In genomic region chr1:152148051-152148450, GRCh38 we compare ENCODE assay signal across 36 cellular contexts. TPM values are rescaled to one million over a fixed set of nuclear protein-coding genes. Genes with fewer than 3 reads are reported as not detected.
"Had no signal": no experiment of that assay in that cellular context is flagged by ENCODE, and none has a peak within 500 bp of the region (broad histone marks: within the 10 kb centered on the region; RNA-seq: fewer than 3 reads in every experiment).

No MANE protein-coding gene starts in this region.

- H3K36me3 ChIP-seq: esophagus squamous epithelium, gastrocnemius medialis, heart left ventricle, ovary, sigmoid colon, stomach, thyroid gland, vagina had no signal

- H3K79me2 ChIP-seq: hepatocyte had no signal

- H3K36me3 Mint-ChIP-seq: stimulated activated effector memory CD8-positive, alpha-beta T cell treated with anti-CD3 and anti-CD28 coated beads, Interleukin-12 subunit alpha, Interleukin-12 subunit beta, amount 100 ng/mL, for 72 hours had no signal

- H3K4me1 Mint-ChIP-seq: natural killer cell had no signal

- H3K27me3 ChIP-seq: esophagus squamous epithelium, gastrocnemius medialis, heart left ventricle, hepatocyte, ovary, sigmoid colon, thyroid gland, vagina had no signal

- H3K4me1 ChIP-seq: esophagus squamous epithelium, gastrocnemius medialis, heart left ventricle, psoas muscle, sigmoid colon, stomach, thyroid gland, vagina had no signal

- H3K27ac ChIP-seq: coronary artery, esophagus squamous epithelium, gastrocnemius medialis, heart left ventricle, hepatocyte, ovary, psoas muscle, sigmoid colon, stomach, thyroid gland, vagina had no signal

- H3K27ac Mint-ChIP-seq: natural killer cell; stimulated activated effector memory CD8-positive, alpha-beta T cell treated with anti-CD3 and anti-CD28 coated beads, Interleukin-12 subunit alpha, Interleukin-12 subunit beta, amount 100 ng/mL, for 72 hours had no signal

- DNase-seq: dermis blood vessel endothelial cell; effector memory CD4-positive, alpha-beta T cell; esophagus squamous epithelium; gastrocnemius medialis; heart left ventricle; kidney; natural killer cell; occipital lobe; ovary; posterior cingulate gyrus; psoas muscle; right cardiac atrium; sigmoid colon; stimulated activated CD4-positive, alpha-beta T cell treated with anti-CD3 and anti-CD28 coated beads, Interleukin-2, amount 100 ng/mL, for 24 hours; stimulated activated CD4-positive, alpha-beta T cell treated with anti-CD3 and anti-CD28 coated beads, Interleukin-4, amount 100 ng/mL, for 24 hours; stimulated activated naive CD4-positive, alpha-beta T cell treated with Interleukin-2 at 50 U/mL for 16 hours; stomach; thyroid gland; trophoblast cell had no signal

- H2AFZ ChIP-seq: hepatocyte had no signal

- ATAC-seq: gastrocnemius medialis; heart left ventricle; left lobe of liver; natural killer cell; psoas muscle; right cardiac atrium; stimulated activated effector memory CD8-positive, alpha-beta T cell treated with anti-CD3 and anti-CD28 coated beads, Interleukin-12 subunit alpha, Interleukin-12 subunit beta, amount 100 ng/mL, for 72 hours had no signal

- H3K4me2 ChIP-seq: hepatocyte had no signal

- H3K4me3 Mint-ChIP-seq: natural killer cell; stimulated activated effector memory CD8-positive, alpha-beta T cell treated with anti-CD3 and anti-CD28 coated beads, Interleukin-12 subunit alpha, Interleukin-12 subunit beta, amount 100 ng/mL, for 72 hours had no signal

- H3K4me3 ChIP-seq: coronary artery, esophagus squamous epithelium, gastrocnemius medialis, heart left ventricle, hepatocyte, ovary, psoas muscle, sigmoid colon, stomach, thyroid gland, vagina had no signal

- H3K9me3 ChIP-seq: thyroid gland had no signal

RNA-seq across cellular contexts. Expression of gene RPTN, which starts 11.0 kb away (rescaled TPM):
- total RNA-seq: dermis blood vessel endothelial cell, endothelial cell of umbilical vein, epithelial cell of proximal tubule, gastrocnemius medialis, glomerular endothelial cell, heart left ventricle, hepatocyte, kidney, left lobe of liver, liver, lung microvascular endothelial cell, mesenteric fat pad, natural killer cell, occipital lobe, ovary, psoas muscle, right cardiac atrium, sigmoid colon, skeletal muscle tissue, stomach, temporal lobe, thyroid gland, ureter had no signal
- polyA plus RNA-seq: endothelial cell of umbilical vein, heart left ventricle, hepatocyte, liver, neural cell, ovary, psoas muscle, right cardiac atrium, sigmoid colon had no signal

RNA-seq across cellular contexts. Expression of gene TCHH, which starts 32.8 kb away (rescaled TPM):
- total RNA-seq: endothelial cell of umbilical vein, hepatocyte, natural killer cell, occipital lobe, skeletal muscle tissue, stomach, ureter had no signal
- polyA plus RNA-seq: endothelial cell of umbilical vein, hepatocyte had no signal

RNA-seq across cellular contexts. Expression of gene TCHHL1, which starts 59.2 kb away (rescaled TPM):
- total RNA-seq: dermis blood vessel endothelial cell, endothelial cell of umbilical vein, epithelial cell of proximal tubule, esophagus squamous epithelium, gastrocnemius medialis, glomerular endothelial cell, heart left ventricle, hepatocyte, kidney, left lobe of liver, liver, lung microvascular endothelial cell, natural killer cell, occipital lobe, ovary, psoas muscle, renal cortical epithelial cell, right cardiac atrium, sigmoid colon, skeletal muscle tissue, subcutaneous adipose tissue, temporal lobe, thyroid gland, ureter, vagina had no signal
- polyA plus RNA-seq: endothelial cell of umbilical vein, heart left ventricle, hepatocyte, liver, neural cell, ovary, psoas muscle, right cardiac atrium, sigmoid colon, stomach had no signal
